8 cellular contexts compared by ENCODE assay signal in genomic region chr5:119070578-119070827, GRCh38. TPM values are rescaled to one million over a fixed set of nuclear protein-coding genes. Genes with fewer than 3 reads are reported as not detected.
DNase-seq lines count a peak whose midpoint lies in the region; ATAC-seq, FAIRE-seq and TF ChIP-seq lines count a peak whose summit lies in the region.

No MANE protein-coding gene starts in this region.

- H3K23me2 ChIP-seq in H1 (ENCODE audit: low read depth, low read length): peaks cover 2% of the 10 kb centered on the region; the same call in 1 of the 2 replicates

- POLR2A ChIA-PET in H1 (lab: Charles Lee; ENCODE audit: partially characterized antibody): interaction anchor here (0.9 to 2.4 kb wide), 12 partner anchors 10 to 198 kb away, joined by 3 to 44 read pairs (median 3); no protein-coding TSS in a partner anchor
- POLR2A ChIA-PET in naive thymus-derived CD8-positive, alpha-beta T cell (lab: Charles Lee): interaction anchor here (0.5 to 2.6 kb wide), 18 partner anchors 9 to 382 kb away, joined by 3 to 25 read pairs (median 4); partner anchors contain the start of gene HSD17B4

- H2BK15ac ChIP-seq in H1 (ENCODE audit: low read length): no peak overlapping the region

- peak overlapping the region; percentile 66 to 96 (median 88) for H3K9ac ChIP-seq in H1 (replicated peaks in 1 of 4; ENCODE audit: extremely low read depth in 1 of 4, low read depth in 3 of 4, low read length in 3 of 4)

- no peaks in the 10 kb centered on the region for H3K79me1 ChIP-seq in H1 (ENCODE audit: low read depth, low read length)

- H2BK120ac ChIP-seq in H1 (replicated peaks; ENCODE audit: low read depth, low read length): no peak overlapping the region

- H3K9me3 Mint-ChIP-seq in naive thymus-derived CD8-positive, alpha-beta T cell: peaks cover 0 to 3% (median 0%) of the 10 kb centered on the region in 9 donors

- H3K23ac ChIP-seq in H1 (ENCODE audit: insufficient read length): no peak overlapping the region

- 0% methylated on average over 9 of the region's 9 CpGs; no CpG with 5 or more reads in 1 of the 2 experiments for WGBS in H1 (ENCODE audit: extremely low coverage in 1 of 2, insufficient coverage in 1 of 2, insufficient read length in 1 of 2, insufficient replicate concordance in 2 of 2, low coverage in 1 of 2, low lambda C conversion rate in 2 of 2, missing lambda C conversion rate in 1 of 2), 2 experiments

- peak overlapping the region; percentile 63; the same call in 1 of the 2 replicates for H2BK12ac ChIP-seq in H1 (ENCODE audit: low read depth, low read length)

- H3K9me3 ChIP-seq in BE2C (no peaks in the 10 kb centered on the region), Peyer's patch (no peaks in the 10 kb centered on the region), H1 (ENCODE audit: insufficient read depth in 2 of 2, low read depth in 1 of 2, low read length in 1 of 2) (no peaks in the 10 kb centered on the region)

- peak overlapping the region; percentile 97 to 100 (median 100) for H3K4me3 Mint-ChIP-seq in naive thymus-derived CD8-positive, alpha-beta T cell

- no peak overlapping the region for H2BK20ac ChIP-seq in H1 (ENCODE audit: low read length)

- H3K4me3 ChIP-seq in BE2C (ENCODE audit: low read depth, low read length): peak overlapping the region; percentile 62
- peak overlapping the region; percentile 78 to 90 (median 87) for H3K4me3 ChIP-seq in Peyer's patch
- peak overlapping the region; percentile 78 to 96 (median 85) for H3K4me3 ChIP-seq in H1 (ENCODE audit: extremely low read depth in 1 of 4, insufficient read depth in 2 of 4, low read depth in 3 of 4, low read length in 4 of 4)

- no peak overlapping the region for H2AK5ac ChIP-seq in H1 (ENCODE audit: low read depth, low read length)

- H3K36me3 ChIP-seq in BE2C (no peaks in the 10 kb centered on the region), Peyer's patch (no peaks in the 10 kb centered on the region), H1 (ENCODE audit: control insufficient read depth in 2 of 4, insufficient read depth in 4 of 4, low read length in 3 of 4) (no peaks in the 10 kb centered on the region)

- H4K91ac ChIP-seq in H1 (replicated peaks; ENCODE audit: insufficient read length, low read length): no peak overlapping the region

- DNase-seq in BE2C (no peak), Peyer's patch (peak; percentile 85 to 96 (median 91)), H1 (ENCODE audit: low read depth in 1 of 2, low spot score in 2 of 2) (no peak), DMS153 (lab: John Stamatoyannopoulos, UW) (no peak), cerebellar nuclear complex (lab: John Stamatoyannopoulos, UW) (no peak)
- peak in 2 of 10 donors; percentile 63 to 96 for DNase-seq in naive thymus-derived CD8-positive, alpha-beta T cell

- peak overlapping the region; percentile 85 to 89 for H3K4me2 ChIP-seq in H1 (ENCODE audit: insufficient read depth in 1 of 2, low read depth in 2 of 2, low read length in 2 of 2)

- no peak overlapping the region for H3K14ac ChIP-seq in H1 (ENCODE audit: insufficient read length)

- H4K5ac ChIP-seq in H1 (ENCODE audit: insufficient read length, low read depth, low read length): peak overlapping the region; percentile 6

- H3K79me2 ChIP-seq in H1 (ENCODE audit: control insufficient read depth in 1 of 2, insufficient read depth in 2 of 2, low read length in 2 of 2): peaks cover 6 to 40% of the 10 kb centered on the region in 2 experiments

- H3K27ac Mint-ChIP-seq in naive thymus-derived CD8-positive, alpha-beta T cell: peak overlapping the region; percentile 97 to 100 (median 98)

- H3K4me1 ChIP-seq in BE2C (no peaks in the 10 kb centered on the region), Peyer's patch (peaks cover 3 to 21% (median 11%) of the 10 kb centered on the region in 4 donors), H1 (replicated peaks in 1 of 4; ENCODE audit: control insufficient read depth in 3 of 4, insufficient read depth in 4 of 4, low read length in 3 of 4) (peaks cover 0 to 7% (median 2%) of the 10 kb centered on the region in 4 experiments; a peak in 5 of 7 replicates)

- TF ChIP-seq RAD21 in H1 (IDR thresholded peaks at IDR 0.05 in 1 of 2, conservative IDR thresholded peaks at IDR 0.05 in 1 of 2; ENCODE audit: low read depth in 2 of 2, low read length in 2 of 2): no peak

- H3K36me3 Mint-ChIP-seq in naive thymus-derived CD8-positive, alpha-beta T cell: peaks cover 0 to 9% (median 0%) of the 10 kb centered on the region in 3 donors

- 0 out of 2 replicates have a peak overlapping the region, but pooled peaks have one; percentile 14 for H3K18ac ChIP-seq in H1 (ENCODE audit: extremely low read depth, low read length)

- no peak overlapping the region for H3K56ac ChIP-seq in H1 (replicated peaks; ENCODE audit: insufficient read length, low read depth, low read length)

- no peak for TF ChIP-seq POLR2A in Peyer's patch (IDR thresholded peaks at IDR 0.05)
- peak; percentile 57 to 63; a peak in 2 of 3 replicates for TF ChIP-seq POLR2A in H1 (IDR thresholded peaks at IDR 0.05; ENCODE audit: control extremely low read depth in 1 of 2, low read depth in 2 of 2, low read length in 2 of 2)

- peaks cover 10 to 44% (median 32%) of the 10 kb centered on the region in 4 donors for H3K4me1 Mint-ChIP-seq in naive thymus-derived CD8-positive, alpha-beta T cell

- CTCF ChIA-PET in H1 (lab: Charles Lee; ENCODE audit: partially characterized antibody): interaction anchor here (0.7 to 1.7 kb wide), 3 partner anchors 26 to 185 kb away, joined by 3 read pairs; no protein-coding TSS in a partner anchor

- H2AFZ ChIP-seq in H1 (ENCODE audit: low read length): peak overlapping the region; percentile 84

- H4K20me1 ChIP-seq in H1 (replicated peaks in 1 of 2; ENCODE audit: control insufficient read depth in 1 of 2, insufficient read depth in 2 of 2, low read length in 2 of 2): peaks cover 0 to 2% of the 10 kb centered on the region in 2 experiments

- no peak for TF ChIP-seq CTCF in BE2C (IDR thresholded peaks at IDR 0.05; ENCODE audit: low read depth, low read length)
- peak in 1 of 6 experiments; percentile 8 for TF ChIP-seq CTCF in Peyer's patch (IDR thresholded peaks at IDR 0.05)
- TF ChIP-seq CTCF in H1 (IDR thresholded peaks at IDR 0.05; ENCODE audit: control extremely low read depth in 1 of 3, insufficient read depth in 1 of 3, low read depth in 1 of 3, low read length in 3 of 3): no peak

- H2BK5ac ChIP-seq in H1 (ENCODE audit: low read depth, low read length): peak overlapping the region; percentile 86

- FAIRE-seq in H1 (lab: Jason Lieb, UNC): peak; percentile 32

- no peak overlapping the region for H3K4ac ChIP-seq in H1 (replicated peaks; ENCODE audit: insufficient read length, low read depth, low read length)

- TF ChIP-seq EP300 in H1 (IDR thresholded peaks at IDR 0.05; ENCODE audit: borderline replicate concordance in 1 of 2, low read depth in 2 of 2, low read length in 2 of 2): no peak

- ATAC-seq in GM18870 (IDR thresholded peaks at IDR 0.05; ENCODE audit: unreplicated experiment): peak; percentile 58
- peak; percentile 54 for ATAC-seq in HG03066 (IDR thresholded peaks at IDR 0.05; ENCODE audit: low read depth, unreplicated experiment)
- peak in 1 of 2 donors; percentile 60 for ATAC-seq in naive thymus-derived CD8-positive, alpha-beta T cell

- H3K27me3 ChIP-seq in BE2C: no peaks in the 10 kb centered on the region
- H3K27me3 ChIP-seq in Peyer's patch: no peaks in the 10 kb centered on the region
- H3K27me3 ChIP-seq in H1 (replicated peaks in 1 of 4; ENCODE audit: control insufficient read depth in 3 of 4, extremely low read depth in 1 of 4, insufficient read depth in 3 of 4, low read length in 3 of 4): no peaks in the 10 kb centered on the region

- H3K27me3 Mint-ChIP-seq in naive thymus-derived CD8-positive, alpha-beta T cell: peaks cover 0 to 2% (median 0%) of the 10 kb centered on the region in 5 donors

- H4K8ac ChIP-seq in H1 (ENCODE audit: extremely low read depth, insufficient read depth, low read length): no peak overlapping the region

- H3K27ac ChIP-seq in Peyer's patch (peak overlapping the region; percentile 98 to 99 (median 98)), H1 (ENCODE audit: low read depth, low read length) (peak overlapping the region; percentile 84; the same call in 1 of the 2 replicates)

RNA-seq across cellular contexts. Expression of gene DMXL1, which starts 0.4 kb away (rescaled TPM):
- polyA plus RNA-seq in BE2C (2012; ENCODE audit: insufficient read depth, insufficient read length, low read depth): 15.6 TPM
- total RNA-seq in Peyer's patch: 100 to 1,000 TPM in 1 of 4 donors, 10 to 100 TPM in 3; 78.8 to 181 (median 90.3) TPM
- total RNA-seq in H1 (2021; fragmentation: NEBNext Ultra II Directional; extraction: Animal tissue kit (Norgen Biotek cat#: 25700)): 43.9 and 44.8 TPM in 2 replicates
- polyA plus RNA-seq in H1 (2011; rRNA removed): 7.7 and 10.1 TPM in 2 replicates
- 13.5 TPM for polyA plus RNA-seq in H1 (2011; cell fraction: cytosol; rRNA removed)
- polyA plus RNA-seq in H1 (2011; cell fraction: nucleus; rRNA removed): 14.2 TPM
- 12.4 to 20.1 TPM (median 14.3 TPM) in 4 replicates for polyA plus RNA-seq in H1 (2012, experiment 1 of 2)
- 0.81 TPM for polyA plus RNA-seq in H1 (2012, experiment 2 of 2)
- polyA plus RNA-seq in H1 (2013, experiment 1 of 2): 17.4 TPM
- 14.7 TPM for polyA plus RNA-seq in H1 (2013, experiment 2 of 2)
- 56.2 and 78.7 TPM in 2 replicates for polyA minus RNA-seq in H1 (2011; rRNA and poly(A)+ RNA removed)
- polyA minus RNA-seq in H1 (2011; cell fraction: cytosol; rRNA and poly(A)+ RNA removed): 33.1 TPM
- 108 TPM for polyA minus RNA-seq in H1 (2011; cell fraction: nucleus; rRNA and poly(A)+ RNA removed)
- total RNA-seq in naive thymus-derived CD8-positive, alpha-beta T cell: 10 to 100 TPM; 39.8 to 43.3 TPM
- polyA plus RNA-seq in naive thymus-derived CD8-positive, alpha-beta T cell: 10 to 100 TPM; 15.0 to 19.9 (median 18.4) TPM

Comparison
In these comparisons a context has a peak if more than half of its experiments do, and no peak if none do; other contexts are left out.
1. DNase-seq: peak in Peyer's patch (3 of 3); none in BE2C (single experiment), H1 (0 of 2), DMS153 (single experiment) and cerebellar nuclear complex (0 of 2).
2. POLR2A ChIP-seq: peak in H1 (2 of 2); none in Peyer's patch (0 of 2).
3. Peak in every context shown above with its lines, with median percentiles within 50 percentile points of each other: H3K4me3 ChIP-seq.